Comparison of ENCODE assay signal across 8 cellular contexts in the genomic region with DNA sequence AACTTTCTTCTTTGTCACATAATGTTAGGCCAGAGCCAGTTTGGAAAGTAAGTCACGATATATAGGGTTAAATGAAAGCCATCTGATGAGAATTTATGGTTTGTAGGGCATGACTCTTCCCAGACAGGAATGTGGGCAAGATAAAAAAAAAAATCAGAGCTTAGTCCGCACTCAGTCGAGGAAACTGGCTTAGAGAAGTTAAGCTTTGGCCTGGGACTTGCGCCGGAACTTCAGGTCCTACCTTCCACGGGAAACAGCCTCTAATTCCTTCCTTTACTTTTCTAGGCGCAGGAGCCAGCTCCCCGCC. TPM values are rescaled to one million over a fixed set of nuclear protein-coding genes. Genes with fewer than 3 reads are reported as not detected.
DNase-seq lines count a peak whose midpoint lies in the region; ATAC-seq and TF ChIP-seq lines count a peak whose summit lies in the region.

No MANE protein-coding gene starts in this region.

- CTCF ChIA-PET in activated CD4-positive, alpha-beta T cell treated with anti-CD3 and anti-CD28 coated beads for 36 hours (lab: Charles Lee) = interaction anchor here (0.6 to 1.2 kb wide), 3 partner anchors 101 to 706 kb away, joined by 3 to 5 read pairs (median 4); no protein-coding TSS in a partner anchor

- peaks cover 21% of the 10 kb centered on the region for H3K36me3 Mint-ChIP-seq in activated CD4-positive, alpha-beta T cell treated with anti-CD3 and anti-CD28 coated beads for 36 hours (ENCODE audit: low read depth)

- H3K27me3 ChIP-seq in adipocyte (replicated peaks; ENCODE audit: control insufficient read depth, insufficient read depth, low read length) = no peaks in the 10 kb centered on the region
- no peaks in the 10 kb centered on the region for H3K27me3 ChIP-seq in kidney epithelial cell (ENCODE audit: control insufficient read depth, insufficient read depth, low read length)
- no peaks in the 10 kb centered on the region for H3K27me3 ChIP-seq in suprapubic skin

- no peak for ATAC-seq in activated CD4-positive, alpha-beta T cell treated with anti-CD3 and anti-CD28 coated beads for 36 hours

- H3K36me3 ChIP-seq in adipocyte (ENCODE audit: control insufficient read depth, insufficient read depth, low read length, severe bottlenecking) = peaks cover 4% of the 10 kb centered on the region
- no peaks in the 10 kb centered on the region for H3K36me3 ChIP-seq in kidney epithelial cell (ENCODE audit: control insufficient read depth, insufficient read depth, low read length)
- H3K36me3 ChIP-seq in suprapubic skin = no peaks in the 10 kb centered on the region

- peak overlapping the region; percentile 94 for H3K9ac ChIP-seq in adipocyte (ENCODE audit: low read length)

- H3K27ac ChIP-seq in suprapubic skin = peak overlapping the region; percentile 99

- H3K4me3 ChIP-seq in adipocyte (ENCODE audit: low read length) (peak overlapping the region; percentile 86), kidney epithelial cell (ENCODE audit: low read depth, low read length) (peak overlapping the region; percentile 98), suprapubic skin (peak overlapping the region; percentile 85)

- POLR2A ChIA-PET in activated CD4-positive, alpha-beta T cell treated with anti-CD3 and anti-CD28 coated beads for 36 hours (lab: Charles Lee) = interaction anchor here (0.6 to 1.1 kb wide), 5 partner anchors 10 to 589 kb away, joined by 3 to 7 read pairs (median 4); a partner anchor contains a TSS

- intact Hi-C loops in activated CD4-positive, alpha-beta T cell treated with anti-CD3 and anti-CD28 coated beads for 36 hours (cut with DNase I, micrococcal nuclease) = no loop called here

- no peak for TF ChIP-seq POLR2A in suprapubic skin (IDR thresholded peaks at IDR 0.05)

- DNase-seq in activated CD4-positive, alpha-beta T cell treated with anti-CD3 and anti-CD28 coated beads for 36 hours = no peak
- DNase-seq in activated CD4-positive, alpha-beta T cell treated with anti-CD3 and anti-CD28 coated beads, Interleukin-2, amount 50 U/mL, for 4 hours = no peak
- DNase-seq in adipocyte (ENCODE audit: low read depth) (no peak), kidney epithelial cell (ENCODE audit: low read depth) (no peak), suprapubic skin (ENCODE audit: low spot score in 2 of 2) (no peak), NCI-H2196 treated with DMSO at 0.1 percent for 48 hours (lab: John Stamatoyannopoulos, UW; ENCODE audit: unreplicated experiment) (no peak), ecto neural progenitor cell (ENCODE audit: low spot score) (no peak), T1000 (lab: John Stamatoyannopoulos, UW) (no peak)

- peak overlapping the region; percentile 84 for H3K27ac Mint-ChIP-seq in activated CD4-positive, alpha-beta T cell treated with anti-CD3 and anti-CD28 coated beads for 36 hours

- no peaks in the 10 kb centered on the region for H3K27me3 Mint-ChIP-seq in activated CD4-positive, alpha-beta T cell treated with anti-CD3 and anti-CD28 coated beads for 36 hours

- whole genome bisulfite sequencing in suprapubic skin = 0% methylated on average over 8 of the region's 8 CpGs

- TF ChIP-seq CTCF in kidney epithelial cell (IDR thresholded peaks at IDR 0.05; ENCODE audit: insufficient read depth, low read length, poor library complexity, severe bottlenecking) (no peak), suprapubic skin (IDR thresholded peaks at IDR 0.05) (no peak)

- H3K9me3 Mint-ChIP-seq in activated CD4-positive, alpha-beta T cell treated with anti-CD3 and anti-CD28 coated beads for 36 hours (ENCODE audit: low read depth) = no peaks in the 10 kb centered on the region

- peaks cover 44% of the 10 kb centered on the region for H3K4me1 Mint-ChIP-seq in activated CD4-positive, alpha-beta T cell treated with anti-CD3 and anti-CD28 coated beads for 36 hours

- no peak for TF ChIP-seq EP300 in suprapubic skin (IDR thresholded peaks at IDR 0.05)

- peak overlapping the region; percentile 89 for H3K4me3 Mint-ChIP-seq in activated CD4-positive, alpha-beta T cell treated with anti-CD3 and anti-CD28 coated beads for 36 hours

- no peaks in the 10 kb centered on the region for H3K9me3 ChIP-seq in adipocyte (ENCODE audit: control insufficient read depth, low read length)
- no peaks in the 10 kb centered on the region for H3K9me3 ChIP-seq in suprapubic skin

- H3K4me1 ChIP-seq in adipocyte (ENCODE audit: control insufficient read depth, insufficient read depth, low read length) (peaks cover 29% of the 10 kb centered on the region), suprapubic skin (peaks cover 47% of the 10 kb centered on the region)

RNA-seq across cellular contexts. Expression of a gene that starts 0.5 kb away (rescaled TPM):
- 10 to 100 TPM; 20.9 to 21.0 TPM for total RNA-seq in activated CD4-positive, alpha-beta T cell treated with anti-CD3 and anti-CD28 coated beads for 36 hours
- 15.1 and 23.6 TPM in 2 replicates for total RNA-seq in kidney epithelial cell
- total RNA-seq in suprapubic skin = 10 to 100 TPM; 18.6 to 35.8 (median 20.5) TPM

RNA-seq across cellular contexts. Expression of a gene that starts 1.0 kb away (rescaled TPM):
- total RNA-seq in activated CD4-positive, alpha-beta T cell treated with anti-CD3 and anti-CD28 coated beads for 36 hours = 10 to 100 TPM; 14.3 to 15.0 TPM
- total RNA-seq in kidney epithelial cell (17.9 and 21.3 TPM in 2 replicates), suprapubic skin (10 to 100 TPM; 16.6 to 25.9 (median 24.1) TPM)
